Comparison of ENCODE assay signal across 8 cellular contexts in the genomic region with DNA sequence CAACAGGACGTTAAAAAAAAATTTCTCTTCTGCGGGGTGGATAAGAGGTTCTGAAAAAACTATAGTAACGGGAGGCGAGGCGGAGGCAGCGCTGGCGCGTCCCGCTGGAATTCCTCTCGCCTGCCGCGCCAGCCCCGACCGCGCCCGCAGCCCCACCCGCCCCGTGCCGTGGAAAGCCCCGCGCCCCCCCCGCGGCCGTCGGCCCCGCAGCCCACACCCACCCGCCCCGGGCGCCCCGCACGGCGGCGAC. TPM values are rescaled to one million over a fixed set of nuclear protein-coding genes. Genes with fewer than 3 reads are reported as not detected.
A peak's percentile ranks its signal among the peaks of the same experiment; 100 is the strongest.
DNase-seq lines count a peak whose midpoint lies in the region; ATAC-seq lines count a peak whose summit lies in the region.

No MANE protein-coding gene starts in this region.

- no peaks in the 10 kb centered on the region for H3K9me3 Mint-ChIP-seq in activated T-helper 2 cell treated with anti-CD3 and anti-CD28 coated beads, Interferon-gamma antibody, Interleukin-2, Interleukin-4, amounts not matched to agents 10 μg/mL and 5 μg/mL and 100 μg/mL, durations not matched to agents 14 hours and 24 hours and 36 hours

- ATAC-seq in GM18868 (IDR thresholded peaks at IDR 0.05; ENCODE audit: unreplicated experiment) (peak; percentile 20), HG02938 (IDR thresholded peaks at IDR 0.05; ENCODE audit: unreplicated experiment) (peak; percentile 17), GM21576 (IDR thresholded peaks at IDR 0.05; ENCODE audit: unreplicated experiment) (no peak)

- H3K4me3 ChIP-seq in iPS-18c (ENCODE audit: insufficient read depth, low read depth, low read length) (peak overlapping the region; percentile 87), subcutaneous abdominal adipose tissue (ENCODE audit: low read depth in 1 of 5, low read length in 5 of 5) (peak overlapping the region in 3 of 5 donors; percentile 69 to 79 (median 77))

- H3K27me3 ChIP-seq in subcutaneous abdominal adipose tissue (ENCODE audit: control insufficient read depth in 5 of 5, insufficient read depth in 4 of 5, low read length in 5 of 5) = no peaks in the 10 kb centered on the region

- H3K9ac ChIP-seq in subcutaneous abdominal adipose tissue (ENCODE audit: low read length in 5 of 5) = peak overlapping the region in 2 of 5 donors; percentile 93 to 98

- H3K36me3 Mint-ChIP-seq in activated T-helper 2 cell treated with anti-CD3 and anti-CD28 coated beads, Interferon-gamma antibody, Interleukin-2, Interleukin-4, amounts not matched to agents 10 μg/mL and 5 μg/mL and 100 μg/mL, durations not matched to agents 14 hours and 24 hours and 36 hours (ENCODE audit: low read depth) = no peaks in the 10 kb centered on the region

- H3K36me3 ChIP-seq in subcutaneous abdominal adipose tissue (ENCODE audit: control insufficient read depth in 5 of 5, insufficient read depth in 5 of 5, low read length in 5 of 5) = no peaks in the 10 kb centered on the region

- peak overlapping the region; percentile 91 for H3K27ac Mint-ChIP-seq in activated T-helper 2 cell treated with anti-CD3 and anti-CD28 coated beads, Interferon-gamma antibody, Interleukin-2, Interleukin-4, amounts not matched to agents 10 μg/mL and 5 μg/mL and 100 μg/mL, durations not matched to agents 14 hours and 24 hours and 36 hours

- intact Hi-C loops in activated T-helper 2 cell treated with anti-CD3 and anti-CD28 coated beads, Interferon-gamma antibody, Interleukin-2, Interleukin-4, amounts not matched to agents 10 μg/mL and 5 μg/mL and 100 μg/mL, durations not matched to agents 14 hours and 24 hours and 36 hours (cut with micrococcal nuclease) = loop anchor here (5.0 kb wide), 1 partner anchor 687 kb away; a partner anchor contains a TSS

- peaks cover 15% of the 10 kb centered on the region for H3K27me3 Mint-ChIP-seq in activated T-helper 2 cell treated with anti-CD3 and anti-CD28 coated beads, Interferon-gamma antibody, Interleukin-2, Interleukin-4, amounts not matched to agents 10 μg/mL and 5 μg/mL and 100 μg/mL, durations not matched to agents 14 hours and 24 hours and 36 hours (ENCODE audit: low read depth)

- peak overlapping the region; percentile 98 for H3K27ac ChIP-seq in subcutaneous abdominal adipose tissue (ENCODE audit: low read depth, low read length)

- no peak for DNase-seq in activated T-helper 2 cell treated with anti-CD3 and anti-CD28 coated beads, Interferon-gamma antibody, Interleukin-2, Interleukin-4, amounts not matched to agents 10 μg/mL and 5 μg/mL and 100 μg/mL, durations not matched to agents 14 hours and 24 hours and 36 hours (ENCODE audit: low spot score)
- no peak for DNase-seq in T-helper 9 cell
- no peak for DNase-seq in NCI-H2081 (lab: John Stamatoyannopoulos, UW)

- H3K4me1 ChIP-seq in subcutaneous abdominal adipose tissue (ENCODE audit: control insufficient read depth in 5 of 5, insufficient read depth in 5 of 5, low read length in 5 of 5) = peaks cover 0 to 25% (median 19%) of the 10 kb centered on the region in 5 donors

- H3K9me3 ChIP-seq in iPS-18c (ENCODE audit: control insufficient read depth, insufficient read depth, low read length) (no peaks in the 10 kb centered on the region), subcutaneous abdominal adipose tissue (ENCODE audit: control insufficient read depth in 5 of 5, low read length in 5 of 5) (no peaks in the 10 kb centered on the region)

- H3K4me1 Mint-ChIP-seq in activated T-helper 2 cell treated with anti-CD3 and anti-CD28 coated beads, Interferon-gamma antibody, Interleukin-2, Interleukin-4, amounts not matched to agents 10 μg/mL and 5 μg/mL and 100 μg/mL, durations not matched to agents 14 hours and 24 hours and 36 hours (ENCODE audit: low read depth) = peaks cover 32% of the 10 kb centered on the region

- H3K4me3 Mint-ChIP-seq in activated T-helper 2 cell treated with anti-CD3 and anti-CD28 coated beads, Interferon-gamma antibody, Interleukin-2, Interleukin-4, amounts not matched to agents 10 μg/mL and 5 μg/mL and 100 μg/mL, durations not matched to agents 14 hours and 24 hours and 36 hours (ENCODE audit: low read depth) = peak overlapping the region; percentile 82

RNA-seq across cellular contexts. Expression of a gene that starts 0.5 kb away (rescaled TPM):
- total RNA-seq in activated T-helper 2 cell treated with anti-CD3 and anti-CD28 coated beads, Interferon-gamma antibody, Interleukin-2, Interleukin-4, amounts not matched to agents 10 μg/mL and 5 μg/mL and 100 μg/mL, durations not matched to agents 14 hours and 24 hours and 36 hours = 64.0 and 65.1 TPM in 2 replicates
